Comparison of ENCODE assay signal across 21 cellular contexts in genomic region chr13:78376033-78376432, GRCh38.
DNase-seq lines count a peak whose midpoint lies in the region; ATAC-seq, FAIRE-seq and TF ChIP-seq lines count a peak whose summit lies in the region.
"Had no signal": no experiment of that assay in that cellular context is flagged by ENCODE, and none has a peak within 500 bp of the region (broad histone marks: within the 10 kb centered on the region; RNA-seq: fewer than 3 reads in every experiment).

No MANE protein-coding gene starts in this region.

- H3K9ac ChIP-seq in BLaER1, result no peak overlapping the region
- H3K9ac ChIP-seq: KMS-11 had no signal

- 0 out of 2 replicates have a peak overlapping the region, but pooled peaks have one; percentile 1 for H3K27ac ChIP-seq in BLaER1
- H3K27ac ChIP-seq: KMS-11 had no signal

- peaks cover 0 to 3% of the 10 kb centered on the region in 2 donors for H3K9me3 Mint-ChIP-seq in activated naive CD4-positive, alpha-beta T cell treated with anti-CD3 and anti-CD28 coated beads, Interleukin-2, amount 50 U/mL, for 72 hours
- H3K9me3 Mint-ChIP-seq: H9; T-helper 1 cell treated with Interleukin-12 subunit alpha and Interleukin-12 subunit beta and Interleukin-4 antibody, amounts not matched to agents 30 μg/mL and 1 μg/mL, for 36 hours had no signal

- DNase-seq in GM13977 (ENCODE audit: low spot score) (peak; percentile 10), NB4 (ENCODE audit: low read depth) (peak; percentile 26), fibroblast of pulmonary artery (ENCODE audit: low read depth) (peak; percentile 13), OCI-M2 (lab: John Stamatoyannopoulos, UW; ENCODE audit: unreplicated experiment) (no peak), frontal cortex (ENCODE audit: low spot score in 2 of 2) (no peak), NCI-H2107 treated with DMSO at 0.1 percent for 48 hours (lab: John Stamatoyannopoulos, UW; ENCODE audit: unreplicated experiment) (no peak)
- DNase-seq in activated naive CD4-positive, alpha-beta T cell treated with anti-CD3 and anti-CD28 coated beads, Interleukin-2, amount 50 U/mL, for 72 hours (ENCODE audit: low spot score in 2 of 2), result no peak
- DNase-seq: COR-L47, GDM1, H9, NCI-H1105 treated with DMSO at 0.1 percent for 48 hours, NCI-H1694, NCI-H226, NCI-H524, SHP77 had no signal

- H3K27ac Mint-ChIP-seq in activated naive CD4-positive, alpha-beta T cell treated with anti-CD3 and anti-CD28 coated beads, Interleukin-2, amount 50 U/mL, for 72 hours, result no peak overlapping the region
- H3K27ac Mint-ChIP-seq: CD14-positive monocyte; H9; T-helper 1 cell treated with Interleukin-12 subunit alpha and Interleukin-12 subunit beta and Interleukin-4 antibody, amounts not matched to agents 30 μg/mL and 1 μg/mL, for 36 hours had no signal

- ATAC-seq in activated naive CD4-positive, alpha-beta T cell treated with anti-CD3 and anti-CD28 coated beads, Interleukin-2, amount 50 U/mL, for 72 hours, result no peak

- no peak for TF ChIP-seq POLR2A in NB4 (IDR thresholded peaks at IDR 0.05; ENCODE audit: extremely low read depth, insufficient read length)

- H3K36me3 ChIP-seq in BLaER1, result no peaks in the 10 kb centered on the region

- no peak overlapping the region for H3K4me3 ChIP-seq in BLaER1
- no peak overlapping the region for H3K4me3 ChIP-seq in NB4 (ENCODE audit: low read depth, low read length)
- H3K4me3 ChIP-seq in fibroblast of pulmonary artery (replicated peaks; ENCODE audit: low read depth, low read length), result no peak overlapping the region

- peaks cover 10% of the 10 kb centered on the region for H3K9me3 ChIP-seq in BLaER1

- no peak for FAIRE-seq in frontal cortex (lab: Jason Lieb, UNC)
- FAIRE-seq: GM19239, RCC 7860 had no signal

- no peaks in the 10 kb centered on the region for H4K20me1 ChIP-seq in BLaER1

- TF ChIP-seq CTCF in GM13977 (IDR thresholded peaks at IDR 0.05; ENCODE audit: extremely low read depth, insufficient read depth, missing control alignments), result no peak
- no peak for TF ChIP-seq CTCF in NB4 (IDR thresholded peaks at IDR 0.05; ENCODE audit: low read depth, low read length)
- no peak for TF ChIP-seq CTCF in fibroblast of pulmonary artery (IDR thresholded peaks at IDR 0.05; ENCODE audit: low read length, missing control alignments)

- in situ Hi-C loops in GM13977 (cut with MboI; ENCODE audit: low pct_unique_long_range_greater_than_20kb, low sequenced_read_pairs, unreplicated experiment), result no loop called here

- H3K4me1 ChIP-seq in BLaER1, result peaks cover 42% of the 10 kb centered on the region

- peak overlapping the region; percentile 24; the same call in 1 of the 2 replicates for H3K4me2 ChIP-seq in BLaER1
- H3K4me2 ChIP-seq: KMS-11 had no signal

- H3K36me3 Mint-ChIP-seq in activated naive CD4-positive, alpha-beta T cell treated with anti-CD3 and anti-CD28 coated beads, Interleukin-2, amount 50 U/mL, for 72 hours, result no peaks in the 10 kb centered on the region
- H3K36me3 Mint-ChIP-seq: CD14-positive monocyte had no signal

- H3K27me3 ChIP-seq in BLaER1, result no peaks in the 10 kb centered on the region

Comparison
In these comparisons a context has a peak if more than half of its experiments do, and no peak if none do; other contexts are left out.
1. DNase-seq: peak in GM13977 (single experiment), NB4 (single experiment) and fibroblast of pulmonary artery (single experiment); none in OCI-M2 (single experiment), activated naive CD4-positive, alpha-beta T cell treated with anti-CD3 and anti-CD28 coated beads, Interleukin-2, amount 50 U/mL, for 72 hours (0 of 2), frontal cortex (0 of 2) and NCI-H2107 treated with DMSO at 0.1 percent for 48 hours (single experiment).